ENCODE assay signal across 1 cellular context in the genomic region with DNA sequence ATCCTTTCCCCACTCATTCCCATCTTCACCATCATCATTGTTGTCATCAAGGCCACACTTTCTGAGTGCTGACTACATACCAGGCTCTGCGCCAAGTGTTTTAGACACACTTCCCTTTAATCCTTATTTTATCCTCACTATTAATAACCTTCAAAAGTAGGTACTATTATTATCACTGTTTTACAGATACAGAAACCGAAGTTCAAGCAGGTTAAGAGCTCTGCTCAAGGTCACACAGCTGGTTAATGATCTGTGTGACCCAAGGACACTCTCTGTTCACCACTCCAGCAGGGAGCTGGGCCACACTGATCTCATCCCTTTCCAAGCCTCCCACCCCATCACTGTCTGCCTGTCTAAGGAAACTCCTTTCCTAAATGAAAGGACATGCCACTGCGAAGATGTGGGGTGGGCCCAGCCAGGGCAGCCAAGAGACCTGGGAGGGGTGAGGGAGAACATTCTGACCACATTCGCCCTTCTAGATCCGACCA.
TF ChIP-seq lines count a peak whose summit lies in the region.

No MANE protein-coding gene starts in this region.

TF ChIP-seq in H1, 55 proteins besides CTCF, POLR2A, EP300 and RAD21:
- TF ChIP-seq ASH2L (IDR thresholded peaks at IDR 0.05; ENCODE audit: low read length) (no peak), RFX5 (IDR thresholded peaks at IDR 0.05; ENCODE audit: borderline replicate concordance, low read depth, low read length) (no peak), SP4 (IDR thresholded peaks at IDR 0.05; ENCODE audit: low read length) (no peak), NANOG (IDR thresholded peaks at IDR 0.05; ENCODE audit: insufficient read depth, low read depth, low read length, poor library complexity, severe bottlenecking) (no peak), USF2 (IDR thresholded peaks at IDR 0.05; ENCODE audit: low read length) (no peak), BRCA1 (IDR thresholded peaks at IDR 0.05; ENCODE audit: low read depth, low read length) (no peak), EGR1 (IDR thresholded peaks at IDR 0.05; ENCODE audit: borderline replicate concordance, low read depth, low read length) (no peak), SIRT6 (IDR thresholded peaks at IDR 0.05; ENCODE audit: low read length) (no peak), KDM4A (IDR thresholded peaks at IDR 0.05; ENCODE audit: low read depth, low read length, severe bottlenecking) (no peak)
TF ChIP-seq in H1: peak in this region for 0.
